ENCODE assay signal across 11 cellular contexts in genomic region chr17:49022391-49022941, GRCh38. TPM values are rescaled to one million over a fixed set of nuclear protein-coding genes. Genes with fewer than 3 reads are reported as not detected.
DNase-seq lines count a peak whose midpoint lies in the region; ATAC-seq and TF ChIP-seq lines count a peak whose summit lies in the region.
"Had no signal": no experiment of that assay in that cellular context is flagged by ENCODE, and none has a peak within 500 bp of the region (broad histone marks: within the 10 kb centered on the region; RNA-seq: fewer than 3 reads in every experiment).

No MANE protein-coding gene starts in this region.

- TF ChIP-seq CTCF in fibroblast of villous mesenchyme (IDR thresholded peaks at IDR 0.05; ENCODE audit: insufficient read depth, low read depth, low read length) (no peak), uterus (IDR thresholded peaks at IDR 0.05) (no peak)

- no peaks in the 10 kb centered on the region for H4K20me1 ChIP-seq in GM23248 (ENCODE audit: insufficient read depth)

- H3K27me3 ChIP-seq in GM23248 (replicated peaks; ENCODE audit: insufficient read depth) (no peaks in the 10 kb centered on the region), uterus (no peaks in the 10 kb centered on the region)

- no peak for ATAC-seq in HG03095 (IDR thresholded peaks at IDR 0.05; ENCODE audit: unreplicated experiment)
- ATAC-seq in HG02623 (IDR thresholded peaks at IDR 0.05; ENCODE audit: unreplicated experiment): no peak
- no peak for ATAC-seq in HG02884 (IDR thresholded peaks at IDR 0.05; ENCODE audit: unreplicated experiment)

- in situ Hi-C loops in GM23248 (cut with MboI): no loop called here

- H3K4me1 ChIP-seq in GM23248 (ENCODE audit: insufficient read depth) (peaks cover 24% of the 10 kb centered on the region), uterus (no peaks in the 10 kb centered on the region)

- WGBS in GM23248 (ENCODE audit: low coverage in 1 of 2, low lambda C conversion rate in 2 of 2, missing lambda C conversion rate in 2 of 2), 2 experiments: 34 to 49% methylated on average over 3 to 6 of the region's 6 CpGs

- no peaks in the 10 kb centered on the region for H3K36me3 ChIP-seq in GM23248 (ENCODE audit: low read depth)
- peaks cover 76% of the 10 kb centered on the region for H3K36me3 ChIP-seq in SK-N-MC (ENCODE audit: insufficient read depth, low read length)
- no peaks in the 10 kb centered on the region for H3K36me3 ChIP-seq in uterus

- H3K4me3 ChIP-seq in GM23248 (no peak overlapping the region), SK-N-MC (peak overlapping the region; percentile 68), fibroblast of villous mesenchyme (ENCODE audit: low read depth, low read length) (no peak overlapping the region), uterus (no peak overlapping the region)

- H3F3A ChIP-seq in GM23248 (ENCODE audit: insufficient read depth): no peaks in the 10 kb centered on the region

- H3K9me2 ChIP-seq in GM23248 (ENCODE audit: insufficient read depth): no peaks in the 10 kb centered on the region

- intact Hi-C loops in uterus (cut with DNase I; ENCODE audit: low total_unique reads): no loop called here

- H3K4me2 ChIP-seq in GM23248 (ENCODE audit: unreplicated experiment): peak overlapping the region; percentile 49

- H2AFZ ChIP-seq in GM23248: peak overlapping the region; percentile 53; the same call in 1 of the 2 replicates

- DNase-seq in GM23248: no peak
- peak; percentile 83 for DNase-seq in SK-N-MC (ENCODE audit: low read depth, low spot score)
- peak; percentile 62 for DNase-seq in fibroblast of villous mesenchyme (ENCODE audit: low read depth)
- DNase-seq in pulmonary artery endothelial cell (ENCODE audit: low read depth, low spot score): peak; percentile 60
- no peak for DNase-seq in uterus
- DNase-seq: activated CD8-positive, alpha-beta memory T cell treated with anti-CD3 and anti-CD28 coated beads, Interleukin-2, amount 50 U/mL, for 48 hours had no signal

- no peak for TF ChIP-seq POLR2A in uterus (IDR thresholded peaks at IDR 0.05)

- no peak overlapping the region for H3K9ac ChIP-seq in GM23248
- H3K9ac ChIP-seq in SK-N-MC (ENCODE audit: insufficient read length): peak overlapping the region; percentile 76

- H3K27ac ChIP-seq in GM23248: peak overlapping the region; percentile 49; the same call in 1 of the 2 replicates
- H3K27ac ChIP-seq in SK-N-MC: peak overlapping the region; percentile 99
- no peak overlapping the region for H3K27ac ChIP-seq in uterus

- H3K9me3 ChIP-seq in GM23248 (ENCODE audit: low read depth) (no peaks in the 10 kb centered on the region), SK-N-MC (ENCODE audit: low read depth, low read length) (no peaks in the 10 kb centered on the region), uterus (no peaks in the 10 kb centered on the region)

- peaks cover 67% of the 10 kb centered on the region for H3K79me2 ChIP-seq in GM23248 (ENCODE audit: insufficient read depth)

RNA-seq across cellular contexts. Expression of gene IGF2BP1, which starts 25.3 kb away (rescaled TPM):
- total RNA-seq in GM23248 (2014; rRNA removed; shearing (Covaris generic)): 4.3 and 5.7 TPM in 2 replicates
- 5.6 and 8.1 TPM in 2 replicates for polyA plus RNA-seq in GM23248 (2016; fragmentation: Nextera tagmentation; extraction: Ambion mirVana)
- total RNA-seq in fibroblast of villous mesenchyme (2.6 and 6.4 TPM in 2 replicates), pulmonary artery endothelial cell (0.21 and 0.40 TPM in 2 replicates), uterus (1 to 10 TPM in 1 of 4 donors, under 1 TPM in 1, not detected in 2; under 0.01 to 1.8 TPM)
- polyA plus RNA-seq: IgD-negative memory B cell, liver had no signal

RNA-seq across cellular contexts. Expression of gene GIP, which starts 54.1 kb away (rescaled TPM):
- not detected in 2 replicates for total RNA-seq in GM23248 (2014; rRNA removed; shearing (Covaris generic))
- polyA plus RNA-seq in GM23248 (2016; fragmentation: Nextera tagmentation; extraction: Ambion mirVana): 0.28 TPM in 1 of 2 replicates, not detected in the other
- total RNA-seq in fibroblast of villous mesenchyme: not detected in 2 replicates
- total RNA-seq in pulmonary artery endothelial cell: not detected in 2 replicates
- not detected for total RNA-seq in uterus
- total RNA-seq: liver had no signal
- polyA plus RNA-seq: IgD-negative memory B cell, liver had no signal

Comparison
In these comparisons a context has a peak if more than half of its experiments do, and no peak if none do; other contexts are left out.
1. DNase-seq: peak in SK-N-MC (single experiment), fibroblast of villous mesenchyme (single experiment) and pulmonary artery endothelial cell (single experiment); none in GM23248 (single experiment) and uterus (0 of 2).
2. H3K27ac ChIP-seq: peak in GM23248 (single experiment) and SK-N-MC (single experiment); none in uterus (0 of 2).